Comparison of ENCODE assay signal across 9 cellular contexts in the genomic region with DNA sequence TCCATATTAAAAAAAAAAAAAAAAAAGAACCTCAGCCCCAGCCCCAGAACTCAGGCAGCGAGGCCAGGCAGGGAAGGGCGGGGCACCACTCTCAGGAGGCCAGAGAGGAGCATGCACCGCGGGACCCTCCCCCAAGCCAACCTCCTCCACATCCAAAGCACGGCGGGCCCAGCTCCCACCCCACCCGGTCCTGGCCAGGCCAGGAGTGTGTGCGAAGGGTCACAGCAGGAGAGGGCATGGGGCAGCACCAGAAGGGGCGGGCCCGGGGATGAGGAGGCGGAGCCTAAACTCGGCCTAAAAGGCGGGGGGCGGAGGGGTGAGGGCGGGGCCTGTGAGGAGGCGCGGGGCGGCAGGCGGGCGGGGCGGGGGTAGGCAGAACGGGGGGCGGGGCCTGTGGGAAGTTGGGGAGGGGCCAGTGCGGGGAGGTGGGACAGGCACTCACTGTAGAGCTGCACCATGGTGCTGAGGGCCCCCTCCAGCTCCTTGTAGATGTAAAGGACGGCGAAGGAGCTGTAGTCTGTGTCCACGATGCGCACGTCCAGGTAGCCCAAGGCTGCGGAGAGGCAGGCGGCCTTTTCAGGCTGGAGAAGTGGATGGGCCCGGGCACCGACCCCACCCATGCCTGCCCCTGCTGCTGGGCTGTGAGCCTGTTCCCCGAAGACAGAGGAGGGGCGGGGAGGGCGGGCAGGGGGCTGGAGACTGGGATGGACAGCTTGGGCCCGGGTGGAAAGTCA. TPM values are rescaled to one million over a fixed set of nuclear protein-coding genes. Genes with fewer than 3 reads are reported as not detected.
DNase-seq lines count a peak whose midpoint lies in the region; TF ChIP-seq lines count a peak whose summit lies in the region.
"Had no signal": no experiment of that assay in that cellular context is flagged by ENCODE, and none has a peak within 500 bp of the region (broad histone marks: within the 10 kb centered on the region; RNA-seq: fewer than 3 reads in every experiment).

No MANE protein-coding gene starts in this region.

- DNase-seq in GM03348 (ENCODE audit: low spot score) (peak; percentile 47), OCI-M1 (lab: John Stamatoyannopoulos, UW) (peak; percentile 83), choroid plexus epithelial cell (ENCODE audit: low read depth) (peak; percentile 17), trophoblast cell (no peak), NCI-H2196 (lab: John Stamatoyannopoulos, UW; ENCODE audit: unreplicated experiment) (no peak), smooth muscle cell (lab: John Stamatoyannopoulos, UW; ENCODE audit: unreplicated experiment) (no peak), NCI-H1694 treated with DMSO at 0.1 percent for 48 hours (lab: John Stamatoyannopoulos, UW) (no peak), esophagus muscularis mucosa (ENCODE audit: extremely low spot score) (no peak)

- H4K20me1 ChIP-seq in smooth muscle cell (ENCODE audit: low read depth) = no peaks in the 10 kb centered on the region

- TF ChIP-seq CTCF in choroid plexus epithelial cell (conservative IDR thresholded peaks at IDR 0.05; ENCODE audit: low read depth, low read length) (no peak), smooth muscle cell (IDR thresholded peaks at IDR 0.05; ENCODE audit: borderline replicate concordance, insufficient read depth, poor library complexity, severe bottlenecking) (no peak), esophagus muscularis mucosa (IDR thresholded peaks at IDR 0.05) (no peak)

- H3K79me2 ChIP-seq in trophoblast cell (ENCODE audit: control insufficient read depth, insufficient read depth, low read length, poor library complexity) (no peaks in the 10 kb centered on the region), smooth muscle cell (ENCODE audit: low read depth) (no peaks in the 10 kb centered on the region)

- TF ChIP-seq EP300 in esophagus muscularis mucosa (IDR thresholded peaks at IDR 0.05) = no peak

- H2AK5ac ChIP-seq in trophoblast cell (ENCODE audit: low read length) = no peak overlapping the region

- H3K4me2 ChIP-seq in trophoblast cell (ENCODE audit: low read length) (peak overlapping the region; percentile 9), smooth muscle cell (no peak overlapping the region)

- no peak overlapping the region for H2BK12ac ChIP-seq in trophoblast cell (ENCODE audit: low read length)

- H4K8ac ChIP-seq in trophoblast cell (ENCODE audit: low read depth, low read length) = peak overlapping the region; percentile 52

- H2BK5ac ChIP-seq in trophoblast cell (ENCODE audit: low read depth, low read length, poor library complexity) = no peak overlapping the region

- H3K23ac ChIP-seq in trophoblast cell (ENCODE audit: low read length) = no peak overlapping the region

- no CpG with 5 or more reads among the region's 37 CpGs for WGBS in trophoblast cell (ENCODE audit: extremely low coverage, insufficient coverage, insufficient read length)
- WGBS in smooth muscle cell (ENCODE audit: low lambda C conversion rate) = 37% methylated on average over 14 of the region's 37 CpGs
- 20% methylated on average over 17 of the region's 37 CpGs for WGBS in esophagus muscularis mucosa

- H3K9me3 ChIP-seq in trophoblast cell (ENCODE audit: insufficient read depth, low read depth, low read length) = peaks cover 7% of the 10 kb centered on the region
- no peaks in the 10 kb centered on the region for H3K9me3 ChIP-seq in smooth muscle cell (replicated peaks; ENCODE audit: low read depth)
- no peaks in the 10 kb centered on the region for H3K9me3 ChIP-seq in esophagus muscularis mucosa

- H3K14ac ChIP-seq in trophoblast cell (ENCODE audit: low read length) = no peak overlapping the region

- H3F3A ChIP-seq in smooth muscle cell (ENCODE audit: low read depth) = no peaks in the 10 kb centered on the region

- no peak overlapping the region for H2AFZ ChIP-seq in trophoblast cell (ENCODE audit: insufficient read depth, low read length, poor library complexity)
- no peak overlapping the region for H2AFZ ChIP-seq in smooth muscle cell (ENCODE audit: low read depth)

- intact Hi-C loops in esophagus muscularis mucosa (cut with DNase I) = no loop called here

- H4K91ac ChIP-seq in trophoblast cell (ENCODE audit: low read depth, low read length) = peak overlapping the region; percentile 45

- peaks cover 10 to 12% of the 10 kb centered on the region in 2 experiments for H3K4me1 ChIP-seq in trophoblast cell (ENCODE audit: control insufficient read depth in 1 of 2, insufficient read depth in 2 of 2, low read length in 2 of 2)
- H3K4me1 ChIP-seq in smooth muscle cell (ENCODE audit: low read depth) = peaks cover 3% of the 10 kb centered on the region
- H3K4me1 ChIP-seq in esophagus muscularis mucosa = peaks cover 0 to 20% (median 14%) of the 10 kb centered on the region in 4 donors

- H3K9ac ChIP-seq in trophoblast cell (ENCODE audit: low read length) (no peak overlapping the region), smooth muscle cell (ENCODE audit: low read depth) (no peak overlapping the region)

- H3K4ac ChIP-seq in trophoblast cell (ENCODE audit: low read depth, low read length) = no peak overlapping the region

- peaks cover 4% of the 10 kb centered on the region for H3K79me1 ChIP-seq in trophoblast cell (ENCODE audit: low read length)

- no peaks in the 10 kb centered on the region for H3K27me3 ChIP-seq in trophoblast cell (ENCODE audit: insufficient read depth, low read length)
- peaks cover 5% of the 10 kb centered on the region for H3K27me3 ChIP-seq in smooth muscle cell (ENCODE audit: low read depth)
- H3K27me3 ChIP-seq in esophagus muscularis mucosa = peaks cover 0 to 80% (median 8%) of the 10 kb centered on the region in 4 donors

- no peak for TF ChIP-seq POLR2A in esophagus muscularis mucosa (IDR thresholded peaks at IDR 0.05; ENCODE audit: low read depth)

- no peak overlapping the region for H3K4me3 ChIP-seq in choroid plexus epithelial cell (ENCODE audit: low read depth, low read length)
- no peak overlapping the region for H3K4me3 ChIP-seq in trophoblast cell (ENCODE audit: low read depth, low read length)
- H3K4me3 ChIP-seq in smooth muscle cell = no peak overlapping the region
- H3K4me3 ChIP-seq in esophagus muscularis mucosa = no peak overlapping the region

- H4K12ac ChIP-seq in trophoblast cell (ENCODE audit: low read depth, low read length) = no peak overlapping the region

- no peak overlapping the region for H3K18ac ChIP-seq in trophoblast cell (ENCODE audit: low read length)

- H2BK120ac ChIP-seq in trophoblast cell (ENCODE audit: insufficient read depth, low read length, poor library complexity) = no peak overlapping the region

- H3K27ac ChIP-seq in trophoblast cell (ENCODE audit: low read depth, low read length) (no peak overlapping the region), smooth muscle cell (ENCODE audit: low read depth) (no peak overlapping the region), esophagus muscularis mucosa (replicated peaks in 1 of 4) (no peak overlapping the region)

- no peaks in the 10 kb centered on the region for H3K36me3 ChIP-seq in trophoblast cell (ENCODE audit: control insufficient read depth in 1 of 2, insufficient read depth in 2 of 2, low read length in 2 of 2)
- no peaks in the 10 kb centered on the region for H3K36me3 ChIP-seq in smooth muscle cell (ENCODE audit: low read depth)
- no peaks in the 10 kb centered on the region for H3K36me3 ChIP-seq in esophagus muscularis mucosa

RNA-seq across cellular contexts. Expression of a gene that starts 1.2 kb away (rescaled TPM):
- 0.08 and 0.19 TPM in 2 replicates for polyA plus RNA-seq in trophoblast cell (2013)
- total RNA-seq in smooth muscle cell (not detected in 2 replicates), esophagus muscularis mucosa (not detected)
- polyA plus RNA-seq in smooth muscle cell = not detected in 2 replicates
- total RNA-seq: pulmonary artery endothelial cell had no signal

RNA-seq across cellular contexts. Expression of a gene that starts 5.0 kb away (rescaled TPM):
- 0.03 TPM in 1 of 2 replicates, not detected in the other for polyA plus RNA-seq in trophoblast cell (2013)
- not detected in 2 replicates for total RNA-seq in smooth muscle cell
- not detected in 2 replicates for polyA plus RNA-seq in smooth muscle cell
- total RNA-seq in esophagus muscularis mucosa = not detected
- total RNA-seq: pulmonary artery endothelial cell had no signal

RNA-seq across cellular contexts. Expression of a gene that starts 14.8 kb away (rescaled TPM):
- polyA plus RNA-seq in trophoblast cell (2013) = not detected in 2 replicates
- not detected in 2 replicates for total RNA-seq in smooth muscle cell
- polyA plus RNA-seq in smooth muscle cell = not detected in 2 replicates
- total RNA-seq in esophagus muscularis mucosa = 10 to 100 TPM; 12.5 to 32.0 (median 23.9) TPM
- total RNA-seq: pulmonary artery endothelial cell had no signal

RNA-seq across cellular contexts. Expression of a gene that starts 20.3 kb away (rescaled TPM):
- polyA plus RNA-seq in trophoblast cell (2013) = 0.03 and 0.06 TPM in 2 replicates
- total RNA-seq in smooth muscle cell (not detected in 2 replicates), esophagus muscularis mucosa (10 to 100 TPM in 2 of 4 donors, 1 to 10 TPM in 2; 7.0 to 12.6 (median 9.8) TPM)
- not detected in 2 replicates for polyA plus RNA-seq in smooth muscle cell

RNA-seq across cellular contexts. Expression of a gene that starts 28.1 kb away (rescaled TPM):
- polyA plus RNA-seq in trophoblast cell (2013) = 82.7 and 84.5 TPM in 2 replicates
- total RNA-seq in smooth muscle cell = 59.2 and 75.4 TPM in 2 replicates
- polyA plus RNA-seq in smooth muscle cell = 112 and 118 TPM in 2 replicates
- total RNA-seq in esophagus muscularis mucosa = 10 to 100 TPM; 27.9 to 48.7 (median 31.5) TPM

Comparison
In these comparisons a context has a peak if more than half of its experiments do, and no peak if none do; other contexts are left out.
1. DNase-seq: peak in GM03348 (single experiment), OCI-M1 (single experiment) and choroid plexus epithelial cell (single experiment); none in trophoblast cell (0 of 2), NCI-H2196 (single experiment), smooth muscle cell (single experiment), NCI-H1694 treated with DMSO at 0.1 percent for 48 hours (single experiment) and esophagus muscularis mucosa (single experiment).
2. RNA of a gene that starts 14.8 kb away (total RNA-seq): 12.5 to 32.0 TPM in esophagus muscularis mucosa; not detected in smooth muscle cell; every median in the first group is over 10 times any median in the second.